Comparison of ENCODE assay signal across 1 cellular context in genomic region chr6:139137716-139138115, GRCh38.
TF ChIP-seq lines count a peak whose summit lies in the region.

No MANE protein-coding gene starts in this region.

TF ChIP-seq in neural cell, 6 proteins besides CTCF, POLR2A, EP300 and RAD21 (continued from another document):
- TF ChIP-seq, protein P1, sequence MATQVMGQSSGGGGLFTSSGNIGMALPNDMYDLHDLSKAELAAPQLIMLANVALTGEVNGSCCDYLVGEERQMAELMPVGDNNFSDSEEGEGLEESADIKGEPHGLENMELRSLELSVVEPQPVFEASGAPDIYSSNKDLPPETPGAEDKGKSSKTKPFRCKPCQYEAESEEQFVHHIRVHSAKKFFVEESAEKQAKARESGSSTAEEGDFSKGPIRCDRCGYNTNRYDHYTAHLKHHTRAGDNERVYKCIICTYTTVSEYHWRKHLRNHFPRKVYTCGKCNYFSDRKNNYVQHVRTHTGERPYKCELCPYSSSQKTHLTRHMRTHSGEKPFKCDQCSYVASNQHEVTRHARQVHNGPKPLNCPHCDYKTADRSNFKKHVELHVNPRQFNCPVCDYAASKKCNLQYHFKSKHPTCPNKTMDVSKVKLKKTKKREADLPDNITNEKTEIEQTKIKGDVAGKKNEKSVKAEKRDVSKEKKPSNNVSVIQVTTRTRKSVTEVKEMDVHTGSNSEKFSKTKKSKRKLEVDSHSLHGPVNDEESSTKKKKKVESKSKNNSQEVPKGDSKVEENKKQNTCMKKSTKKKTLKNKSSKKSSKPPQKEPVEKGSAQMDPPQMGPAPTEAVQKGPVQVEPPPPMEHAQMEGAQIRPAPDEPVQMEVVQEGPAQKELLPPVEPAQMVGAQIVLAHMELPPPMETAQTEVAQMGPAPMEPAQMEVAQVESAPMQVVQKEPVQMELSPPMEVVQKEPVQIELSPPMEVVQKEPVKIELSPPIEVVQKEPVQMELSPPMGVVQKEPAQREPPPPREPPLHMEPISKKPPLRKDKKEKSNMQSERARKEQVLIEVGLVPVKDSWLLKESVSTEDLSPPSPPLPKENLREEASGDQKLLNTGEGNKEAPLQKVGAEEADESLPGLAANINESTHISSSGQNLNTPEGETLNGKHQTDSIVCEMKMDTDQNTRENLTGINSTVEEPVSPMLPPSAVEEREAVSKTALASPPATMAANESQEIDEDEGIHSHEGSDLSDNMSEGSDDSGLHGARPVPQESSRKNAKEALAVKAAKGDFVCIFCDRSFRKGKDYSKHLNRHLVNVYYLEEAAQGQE (IDR thresholded peaks at IDR 0.05; ENCODE audit: borderline replicate concordance): no peak
- TF ChIP-seq MXI1 (conservative IDR thresholded peaks at IDR 0.05; ENCODE audit: poor library complexity, severe bottlenecking): no peak
